In the genomic region with DNA sequence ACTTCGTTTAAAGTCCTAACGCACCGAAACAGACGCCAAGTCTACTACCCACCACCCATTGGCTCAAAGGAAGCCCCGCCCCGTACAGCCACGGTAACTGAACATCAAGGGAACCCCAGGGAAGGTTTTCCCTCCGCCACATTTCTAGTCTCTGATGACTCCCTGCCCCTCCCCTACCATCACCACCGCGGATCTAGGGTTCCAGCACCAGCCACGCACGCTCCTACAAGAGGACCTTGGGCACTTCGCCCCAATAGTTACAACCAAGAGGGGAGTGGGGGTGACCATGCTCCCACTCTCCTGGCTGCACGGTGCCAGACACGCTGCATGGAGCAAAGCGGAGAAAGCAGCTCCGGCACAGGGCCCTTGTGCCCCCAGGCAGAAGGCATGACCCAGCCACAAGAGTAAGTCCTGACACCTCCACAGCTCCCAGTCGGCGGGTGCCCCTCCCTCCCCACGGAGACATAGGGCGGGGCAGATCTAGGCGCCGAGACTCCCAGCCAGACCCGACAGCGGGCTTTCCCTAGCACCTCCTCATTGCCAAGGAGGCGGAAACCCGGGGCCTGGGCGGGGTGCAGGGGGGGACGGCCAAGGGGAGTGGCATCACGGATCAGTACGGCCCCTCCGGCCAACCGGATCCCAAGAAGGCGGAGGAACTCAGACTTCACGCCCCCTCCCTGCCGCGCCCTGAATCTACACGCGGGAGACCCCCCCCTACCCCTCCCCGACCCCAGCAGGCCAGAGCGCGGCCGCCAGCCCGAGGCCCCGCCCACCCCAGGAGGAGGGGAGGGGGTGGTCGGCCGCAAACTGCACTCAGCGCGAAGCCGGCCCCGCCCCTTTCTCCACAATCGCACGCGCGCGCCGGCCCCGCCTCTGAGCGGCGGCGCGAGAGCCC, we compare ENCODE assay signal across 1 cellular context.
TF ChIP-seq lines count a peak whose summit lies in the region.

No MANE protein-coding gene starts in this region.

TF ChIP-seq in HepG2, 621 proteins besides CTCF, POLR2A, EP300 and RAD21 (continued from another document and continues in another):
- TF ChIP-seq, protein P1, sequence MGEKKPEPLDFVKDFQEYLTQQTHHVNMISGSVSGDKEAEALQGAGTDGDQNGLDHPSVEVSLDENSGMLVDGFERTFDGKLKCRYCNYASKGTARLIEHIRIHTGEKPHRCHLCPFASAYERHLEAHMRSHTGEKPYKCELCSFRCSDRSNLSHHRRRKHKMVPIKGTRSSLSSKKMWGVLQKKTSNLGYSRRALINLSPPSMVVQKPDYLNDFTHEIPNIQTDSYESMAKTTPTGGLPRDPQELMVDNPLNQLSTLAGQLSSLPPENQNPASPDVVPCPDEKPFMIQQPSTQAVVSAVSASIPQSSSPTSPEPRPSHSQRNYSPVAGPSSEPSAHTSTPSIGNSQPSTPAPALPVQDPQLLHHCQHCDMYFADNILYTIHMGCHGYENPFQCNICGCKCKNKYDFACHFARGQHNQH (CRISPR knock-in tag; IDR thresholded peaks at IDR 0.05), result peak; percentile 62; the same call in 1 of the 2 replicates
- TF ChIP-seq SOX13 (IDR thresholded peaks at IDR 0.05) (no peak), SOX13 (CRISPR knock-in tag; conservative IDR thresholded peaks at IDR 0.05 in 1 of 2, IDR thresholded peaks at IDR 0.05 in 1 of 2) (no peak), ZNF160 (CRISPR knock-in tag; IDR thresholded peaks at IDR 0.05) (no peak), GLI4 (CRISPR knock-in tag; IDR thresholded peaks at IDR 0.05; ENCODE audit: borderline replicate concordance) (no peak), NFKBIZ (CRISPR knock-in tag; IDR thresholded peaks at IDR 0.05) (no peak), POGZ (CRISPR knock-in tag; IDR thresholded peaks at IDR 0.05) (no peak), YEATS2 (CRISPR knock-in tag; IDR thresholded peaks at IDR 0.05; ENCODE audit: borderline replicate concordance) (no peak), KLF9 (CRISPR knock-in tag; IDR thresholded peaks at IDR 0.05; ENCODE audit: low read depth) (no peak), ZFP36 (IDR thresholded peaks at IDR 0.05; ENCODE audit: borderline replicate concordance, low read depth, low read length, partially characterized antibody) (no peak), GATAD2A (CRISPR knock-in tag; IDR thresholded peaks at IDR 0.05) (no peak), MED1 (CRISPR knock-in tag; IDR thresholded peaks at IDR 0.05) (no peak; the same call in 1 of the 2 replicates), MYC (CRISPR knock-in tag; IDR thresholded peaks at IDR 0.05; ENCODE audit: borderline replicate concordance) (no peak), PHF20 (CRISPR knock-in tag; IDR thresholded peaks at IDR 0.05) (0 out of 2 replicates have a peak, but pooled peaks have one; percentile 28), ZNF10 (CRISPR knock-in tag; IDR thresholded peaks at IDR 0.05; ENCODE audit: borderline replicate concordance, low read depth) (no peak), MAFF (IDR thresholded peaks at IDR 0.05; ENCODE audit: low read depth, low read length) (no peak), MTA3 (CRISPR knock-in tag; IDR thresholded peaks at IDR 0.05) (no peak), RBM39 (IDR thresholded peaks at IDR 0.05; ENCODE audit: low read depth, low read length, poor library complexity, severe bottlenecking) (no peak), NCOA1 (CRISPR knock-in tag; IDR thresholded peaks at IDR 0.05) (no peak), WIZ (CRISPR knock-in tag; IDR thresholded peaks at IDR 0.05) (no peak), NR2F6 (IDR thresholded peaks at IDR 0.05) (no peak), NR2F6 (CRISPR knock-in tag; IDR thresholded peaks at IDR 0.05) (no peak), ZNF17 (CRISPR knock-in tag; IDR thresholded peaks at IDR 0.05) (no peak), MED13 (CRISPR knock-in tag; IDR thresholded peaks at IDR 0.05) (no peak), ZNF343 (CRISPR knock-in tag; IDR thresholded peaks at IDR 0.05) (no peak), ZNF788 (CRISPR knock-in tag; IDR thresholded peaks at IDR 0.05; ENCODE audit: borderline replicate concordance) (peak; percentile 63; the same call in 1 of the 2 replicates), NR1H2 (CRISPR knock-in tag; IDR thresholded peaks at IDR 0.05; ENCODE audit: borderline replicate concordance, low read depth) (no peak), GZF1 (CRISPR knock-in tag; IDR thresholded peaks at IDR 0.05) (no peak), CAMTA2 (CRISPR knock-in tag; IDR thresholded peaks at IDR 0.05; ENCODE audit: borderline replicate concordance) (no peak), SP1 (IDR thresholded peaks at IDR 0.05) (no peak), SP1 (CRISPR knock-in tag; IDR thresholded peaks at IDR 0.05) (peak; percentile 48), ZKSCAN8 (CRISPR knock-in tag; IDR thresholded peaks at IDR 0.05; ENCODE audit: borderline replicate concordance) (no peak), ZNF775 (CRISPR knock-in tag; IDR thresholded peaks at IDR 0.05; ENCODE audit: borderline replicate concordance) (no peak), NCOA2 (CRISPR knock-in tag; IDR thresholded peaks at IDR 0.05) (no peak), ZSCAN31 (CRISPR knock-in tag; IDR thresholded peaks at IDR 0.05; ENCODE audit: low read depth) (no peak), AHR (CRISPR knock-in tag; IDR thresholded peaks at IDR 0.05) (peak; percentile 53; the same call in 1 of the 2 replicates), ZBTB21 (CRISPR knock-in tag; IDR thresholded peaks at IDR 0.05) (no peak), RBFOX2 (IDR thresholded peaks at IDR 0.05; ENCODE audit: low read depth, low read length) (0 out of 2 replicates have a peak, but pooled peaks have one; percentile 13), MTF1 (CRISPR knock-in tag; IDR thresholded peaks at IDR 0.05) (no peak), RBM22 (optimal IDR thresholded peaks at IDR 0.05; ENCODE audit: low read length) (no peak), ELF4 (CRISPR knock-in tag; IDR thresholded peaks at IDR 0.05; ENCODE audit: borderline replicate concordance) (no peak), JUND (CRISPR knock-in tag; IDR thresholded peaks at IDR 0.05) (no peak), ZNF746 (CRISPR knock-in tag; IDR thresholded peaks at IDR 0.05) (no peak), ZNF816 (CRISPR knock-in tag; IDR thresholded peaks at IDR 0.05; ENCODE audit: borderline replicate concordance) (no peak)
- TF ChIP-seq, protein P2, sequence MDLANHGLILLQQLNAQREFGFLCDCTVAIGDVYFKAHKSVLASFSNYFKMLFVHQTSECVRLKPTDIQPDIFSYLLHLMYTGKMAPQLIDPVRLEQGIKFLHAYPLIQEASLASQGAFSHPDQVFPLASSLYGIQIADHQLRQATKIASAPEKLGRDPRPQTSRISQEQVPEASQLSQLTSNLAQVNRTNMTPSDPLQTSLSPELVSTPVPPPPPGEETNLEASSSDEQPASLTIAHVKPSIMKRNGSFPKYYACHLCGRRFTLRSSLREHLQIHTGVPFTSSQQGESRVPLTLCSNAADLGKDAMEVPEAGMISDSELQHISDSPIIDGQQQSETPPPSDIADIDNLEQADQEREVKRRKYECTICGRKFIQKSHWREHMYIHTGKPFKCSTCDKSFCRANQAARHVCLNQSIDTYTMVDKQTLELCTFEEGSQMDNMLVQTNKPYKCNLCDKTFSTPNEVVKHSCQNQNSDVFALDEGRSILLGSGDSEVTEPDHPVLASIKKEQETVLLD (CRISPR knock-in tag; IDR thresholded peaks at IDR 0.05; ENCODE audit: low read depth), result peak; percentile 74
- TF ChIP-seq, protein P3, sequence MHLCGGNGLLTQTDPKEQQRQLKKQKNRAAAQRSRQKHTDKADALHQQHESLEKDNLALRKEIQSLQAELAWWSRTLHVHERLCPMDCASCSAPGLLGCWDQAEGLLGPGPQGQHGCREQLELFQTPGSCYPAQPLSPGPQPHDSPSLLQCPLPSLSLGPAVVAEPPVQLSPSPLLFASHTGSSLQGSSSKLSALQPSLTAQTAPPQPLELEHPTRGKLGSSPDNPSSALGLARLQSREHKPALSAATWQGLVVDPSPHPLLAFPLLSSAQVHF (CRISPR knock-in tag; IDR thresholded peaks at IDR 0.05), result no peak
- TF ChIP-seq, protein P4, sequence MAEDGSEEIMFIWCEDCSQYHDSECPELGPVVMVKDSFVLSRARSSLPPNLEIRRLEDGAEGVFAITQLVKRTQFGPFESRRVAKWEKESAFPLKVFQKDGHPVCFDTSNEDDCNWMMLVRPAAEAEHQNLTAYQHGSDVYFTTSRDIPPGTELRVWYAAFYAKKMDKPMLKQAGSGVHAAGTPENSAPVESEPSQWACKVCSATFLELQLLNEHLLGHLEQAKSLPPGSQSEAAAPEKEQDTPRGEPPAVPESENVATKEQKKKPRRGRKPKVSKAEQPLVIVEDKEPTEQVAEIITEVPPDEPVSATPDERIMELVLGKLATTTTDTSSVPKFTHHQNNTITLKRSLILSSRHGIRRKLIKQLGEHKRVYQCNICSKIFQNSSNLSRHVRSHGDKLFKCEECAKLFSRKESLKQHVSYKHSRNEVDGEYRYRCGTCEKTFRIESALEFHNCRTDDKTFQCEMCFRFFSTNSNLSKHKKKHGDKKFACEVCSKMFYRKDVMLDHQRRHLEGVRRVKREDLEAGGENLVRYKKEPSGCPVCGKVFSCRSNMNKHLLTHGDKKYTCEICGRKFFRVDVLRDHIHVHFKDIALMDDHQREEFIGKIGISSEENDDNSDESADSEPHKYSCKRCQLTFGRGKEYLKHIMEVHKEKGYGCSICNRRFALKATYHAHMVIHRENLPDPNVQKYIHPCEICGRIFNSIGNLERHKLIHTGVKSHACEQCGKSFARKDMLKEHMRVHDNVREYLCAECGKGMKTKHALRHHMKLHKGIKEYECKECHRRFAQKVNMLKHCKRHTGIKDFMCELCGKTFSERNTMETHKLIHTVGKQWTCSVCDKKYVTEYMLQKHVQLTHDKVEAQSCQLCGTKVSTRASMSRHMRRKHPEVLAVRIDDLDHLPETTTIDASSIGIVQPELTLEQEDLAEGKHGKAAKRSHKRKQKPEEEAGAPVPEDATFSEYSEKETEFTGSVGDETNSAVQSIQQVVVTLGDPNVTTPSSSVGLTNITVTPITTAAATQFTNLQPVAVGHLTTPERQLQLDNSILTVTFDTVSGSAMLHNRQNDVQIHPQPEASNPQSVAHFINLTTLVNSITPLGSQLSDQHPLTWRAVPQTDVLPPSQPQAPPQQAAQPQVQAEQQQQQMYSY (CRISPR knock-in tag; IDR thresholded peaks at IDR 0.05), result no peak
- TF ChIP-seq, protein P5, sequence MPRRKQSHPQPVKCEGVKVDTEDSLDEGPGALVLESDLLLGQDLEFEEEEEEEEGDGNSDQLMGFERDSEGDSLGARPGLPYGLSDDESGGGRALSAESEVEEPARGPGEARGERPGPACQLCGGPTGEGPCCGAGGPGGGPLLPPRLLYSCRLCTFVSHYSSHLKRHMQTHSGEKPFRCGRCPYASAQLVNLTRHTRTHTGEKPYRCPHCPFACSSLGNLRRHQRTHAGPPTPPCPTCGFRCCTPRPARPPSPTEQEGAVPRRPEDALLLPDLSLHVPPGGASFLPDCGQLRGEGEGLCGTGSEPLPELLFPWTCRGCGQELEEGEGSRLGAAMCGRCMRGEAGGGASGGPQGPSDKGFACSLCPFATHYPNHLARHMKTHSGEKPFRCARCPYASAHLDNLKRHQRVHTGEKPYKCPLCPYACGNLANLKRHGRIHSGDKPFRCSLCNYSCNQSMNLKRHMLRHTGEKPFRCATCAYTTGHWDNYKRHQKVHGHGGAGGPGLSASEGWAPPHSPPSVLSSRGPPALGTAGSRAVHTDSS (CRISPR knock-in tag; conservative IDR thresholded peaks at IDR 0.05), result no peak
- TF ChIP-seq, protein P6, sequence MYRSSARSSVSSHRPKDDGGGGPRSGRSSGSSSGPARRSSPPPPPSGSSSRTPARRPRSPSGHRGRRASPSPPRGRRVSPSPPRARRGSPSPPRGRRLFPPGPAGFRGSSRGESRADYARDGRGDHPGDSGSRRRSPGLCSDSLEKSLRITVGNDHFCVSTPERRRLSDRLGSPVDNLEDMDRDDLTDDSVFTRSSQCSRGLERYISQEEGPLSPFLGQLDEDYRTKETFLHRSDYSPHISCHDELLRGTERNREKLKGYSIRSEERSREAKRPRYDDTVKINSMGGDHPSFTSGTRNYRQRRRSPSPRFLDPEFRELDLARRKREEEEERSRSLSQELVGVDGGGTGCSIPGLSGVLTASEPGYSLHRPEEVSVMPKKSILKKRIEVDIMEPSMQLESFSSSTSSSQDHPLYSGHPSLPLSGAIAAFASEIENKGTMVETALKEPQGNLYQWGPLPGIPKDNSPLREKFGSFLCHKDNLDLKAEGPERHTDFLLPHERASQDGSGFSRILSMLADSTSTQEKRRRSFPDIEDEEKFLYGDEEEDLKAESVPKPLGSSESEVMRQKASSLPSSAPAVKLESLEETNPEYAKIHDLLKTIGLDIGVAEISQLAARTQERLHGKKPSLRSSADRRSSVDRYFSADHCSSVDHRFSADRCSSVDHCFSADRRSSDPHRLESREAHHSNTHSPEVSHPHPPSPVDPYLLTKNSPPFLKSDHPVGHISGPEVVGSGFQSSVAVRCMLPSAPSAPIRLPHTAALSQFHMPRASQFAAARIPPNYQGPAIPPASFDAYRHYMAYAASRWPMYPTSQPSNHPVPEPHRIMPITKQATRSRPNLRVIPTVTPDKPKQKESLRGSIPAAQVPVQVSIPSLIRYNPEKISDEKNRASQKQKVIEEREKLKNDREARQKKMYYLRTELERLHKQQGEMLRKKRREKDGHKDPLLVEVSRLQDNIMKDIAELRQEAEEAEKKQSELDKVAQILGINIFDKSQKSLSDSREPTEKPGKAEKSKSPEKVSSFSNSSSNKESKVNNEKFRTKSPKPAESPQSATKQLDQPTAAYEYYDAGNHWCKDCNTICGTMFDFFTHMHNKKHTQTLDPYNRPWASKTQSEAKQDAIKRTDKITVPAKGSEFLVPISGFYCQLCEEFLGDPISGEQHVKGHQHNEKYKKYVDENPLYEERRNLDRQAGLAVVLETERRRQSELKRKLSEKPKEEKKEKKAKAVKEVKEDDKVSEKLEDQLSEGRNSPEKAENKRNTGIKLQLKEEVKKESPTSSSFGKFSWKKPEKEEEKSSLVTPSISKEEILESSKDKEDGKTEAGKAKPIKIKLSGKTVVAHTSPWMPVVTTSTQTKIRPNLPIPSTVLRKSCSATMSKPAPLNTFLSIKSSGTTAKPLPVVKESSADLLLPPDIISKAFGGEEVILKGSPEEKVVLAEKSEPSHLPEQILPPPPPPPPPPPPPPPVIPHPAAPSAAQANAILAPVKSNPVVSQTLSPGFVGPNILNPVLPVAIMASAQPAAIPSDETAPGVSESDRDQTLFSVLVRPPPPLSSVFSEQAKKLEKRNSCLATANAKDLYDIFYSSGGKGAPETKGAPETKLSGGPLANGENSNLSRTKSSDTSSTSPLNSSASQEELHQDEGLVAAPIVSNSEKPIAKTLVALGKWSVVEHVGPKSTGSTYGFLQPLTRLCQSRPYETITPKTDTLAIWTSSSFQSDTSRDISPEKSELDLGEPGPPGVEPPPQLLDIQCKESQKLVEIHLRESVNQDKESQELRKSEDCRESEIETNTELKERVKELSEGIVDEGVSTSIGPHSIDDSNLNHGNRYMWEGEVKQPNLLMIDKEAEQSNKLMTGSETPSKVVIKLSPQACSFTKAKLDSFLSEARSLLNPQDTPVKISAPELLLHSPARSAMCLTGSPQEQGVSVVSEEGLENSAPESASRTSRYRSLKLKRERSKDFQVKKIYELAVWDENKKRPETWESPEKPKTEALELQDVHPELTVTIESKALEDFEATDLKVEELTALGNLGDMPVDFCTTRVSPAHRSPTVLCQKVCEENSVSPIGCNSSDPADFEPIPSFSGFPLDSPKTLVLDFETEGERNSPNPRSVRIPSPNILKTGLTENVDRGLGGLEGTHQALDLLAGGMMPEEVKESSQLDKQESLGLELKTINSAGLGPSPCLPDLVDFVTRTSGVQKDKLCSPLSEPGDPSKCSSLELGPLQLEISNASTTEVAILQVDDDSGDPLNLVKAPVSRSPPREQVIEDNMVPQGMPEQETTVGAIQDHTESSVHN (CRISPR knock-in tag; IDR thresholded peaks at IDR 0.05), result no peak
- TF ChIP-seq, protein P7, sequence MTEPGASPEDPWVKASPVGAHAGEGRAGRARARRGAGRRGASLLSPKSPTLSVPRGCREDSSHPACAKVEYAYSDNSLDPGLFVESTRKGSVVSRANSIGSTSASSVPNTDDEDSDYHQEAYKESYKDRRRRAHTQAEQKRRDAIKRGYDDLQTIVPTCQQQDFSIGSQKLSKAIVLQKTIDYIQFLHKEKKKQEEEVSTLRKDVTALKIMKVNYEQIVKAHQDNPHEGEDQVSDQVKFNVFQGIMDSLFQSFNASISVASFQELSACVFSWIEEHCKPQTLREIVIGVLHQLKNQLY (CRISPR knock-in tag; IDR thresholded peaks at IDR 0.05), result no peak
